In the genomic region with DNA sequence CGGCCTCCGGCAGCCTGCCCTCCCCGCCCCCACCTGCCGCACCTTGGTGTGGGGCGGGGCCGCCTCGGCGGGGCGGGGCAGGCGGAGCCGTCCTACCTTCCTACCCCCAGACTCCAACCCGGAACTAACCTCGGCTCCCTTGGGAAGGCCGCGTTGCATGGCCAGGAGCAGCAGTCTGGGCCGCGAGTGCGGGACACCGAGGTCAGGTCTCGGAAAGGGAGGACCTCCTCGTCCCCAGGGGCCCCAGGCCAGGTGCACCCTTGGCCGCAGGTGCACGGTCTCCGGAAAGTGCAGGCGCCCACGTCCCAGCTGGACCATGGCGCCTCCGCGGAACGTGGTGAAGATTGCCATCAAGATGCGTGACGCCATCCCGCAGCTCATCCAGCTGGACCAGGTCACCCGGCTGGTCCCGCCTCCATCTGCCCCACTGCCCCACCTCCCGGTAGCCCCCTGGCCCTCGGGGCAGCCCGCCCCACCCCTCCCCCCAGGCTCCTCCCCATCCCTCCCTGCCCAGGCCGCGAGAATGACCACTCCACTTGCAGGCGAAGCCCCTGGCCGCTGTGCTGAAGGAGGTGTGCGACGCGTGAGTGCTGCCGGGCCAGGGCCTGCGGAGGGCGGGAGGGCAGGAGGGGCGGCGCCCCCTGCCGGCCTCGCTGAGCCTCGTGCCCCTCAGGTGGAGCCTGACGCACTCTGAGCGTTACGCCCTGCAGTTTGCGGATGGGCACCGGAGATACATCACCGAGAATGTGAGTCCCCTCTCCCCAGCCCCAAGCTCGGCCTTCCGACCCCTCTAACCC, we compare ENCODE assay signal across 8 cellular contexts. TPM values are rescaled to one million over a fixed set of nuclear protein-coding genes. Genes with fewer than 3 reads are reported as not detected.
DNase-seq lines count a peak whose midpoint lies in the region; TF ChIP-seq lines count a peak whose summit lies in the region.

A gene with protein sequence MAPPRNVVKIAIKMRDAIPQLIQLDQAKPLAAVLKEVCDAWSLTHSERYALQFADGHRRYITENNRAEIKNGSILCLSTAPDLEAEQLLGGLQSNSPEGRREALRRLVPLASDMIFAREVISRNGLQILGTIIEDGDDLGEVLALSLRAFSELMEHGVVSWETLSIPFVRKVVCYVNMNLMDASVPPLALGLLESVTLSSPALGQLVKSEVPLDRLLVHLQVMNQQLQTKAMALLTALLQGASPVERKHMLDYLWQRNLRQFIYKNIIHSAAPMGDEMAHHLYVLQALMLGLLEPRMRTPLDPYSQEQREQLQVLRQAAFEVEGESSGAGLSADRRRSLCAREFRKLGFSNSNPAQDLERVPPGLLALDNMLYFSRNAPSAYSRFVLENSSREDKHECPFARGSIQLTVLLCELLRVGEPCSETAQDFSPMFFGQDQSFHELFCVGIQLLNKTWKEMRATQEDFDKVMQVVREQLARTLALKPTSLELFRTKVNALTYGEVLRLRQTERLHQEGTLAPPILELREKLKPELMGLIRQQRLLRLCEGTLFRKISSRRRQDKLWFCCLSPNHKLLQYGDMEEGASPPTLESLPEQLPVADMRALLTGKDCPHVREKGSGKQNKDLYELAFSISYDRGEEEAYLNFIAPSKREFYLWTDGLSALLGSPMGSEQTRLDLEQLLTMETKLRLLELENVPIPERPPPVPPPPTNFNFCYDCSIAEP (plus strand): TSS at position 121 of the 797 bp plus-strand sequence. CDS start 196 bp downstream, at position 317.

- WGBS in mesenchymal stem cell = 58% methylated on average over 55 of the region's 61 CpGs

- H3K4me3 ChIP-seq in AG09309 (ENCODE audit: control insufficient read depth, low read depth, low read length) (no peak within 1 kb of the TSS), LNCaP clone FGC (ENCODE audit: low read depth, low read length) (peak within 1 kb of the TSS; percentile 76), mesenchymal stem cell (ENCODE audit: insufficient read depth in 1 of 2, low read depth in 1 of 2, low read length in 2 of 2) (no peak within 1 kb of the TSS), HAP-1 (no peak within 1 kb of the TSS), SJCRH30 (no peak within 1 kb of the TSS)

- no peak within 1 kb of the TSS for H2AFZ ChIP-seq in mesenchymal stem cell (ENCODE audit: low read depth, low read length)

- no peak within 1 kb of the TSS for H3K18ac ChIP-seq in mesenchymal stem cell (ENCODE audit: low read depth in 1 of 2, low read length in 2 of 2)

- no peak within 1 kb of the TSS for H2BK5ac ChIP-seq in mesenchymal stem cell (ENCODE audit: low read depth, low read length, poor library complexity, severe bottlenecking)

- H3K4me1 ChIP-seq in mesenchymal stem cell (ENCODE audit: control insufficient read depth, insufficient read depth, low read depth, low read length) (peaks cover 20% of the 10 kb centered on the region), HAP-1 (no peaks in the 10 kb centered on the region), SJCRH30 (no peaks in the 10 kb centered on the region)

- DNase-seq in AG09309 (ENCODE audit: low read depth) (no peak), LNCaP clone FGC (ENCODE audit: low read depth) (no peak), ecto neural progenitor cell (ENCODE audit: low spot score) (peak; percentile 84), mesenchymal stem cell (no peak), HAP-1 (ENCODE audit: low spot score in 2 of 2) (no peak), SJCRH30 (no peak), mesenteric fat pad (ENCODE audit: low spot score) (no peak)
- DNase-seq in activated effector memory CD4-positive, alpha-beta T cell treated with anti-CD3 and anti-CD28 coated beads, Interleukin-2, amount 50 U/mL, for 16 hours = no peak

- no peak within 1 kb of the TSS for H3K4me2 ChIP-seq in mesenchymal stem cell (ENCODE audit: low read length, poor library complexity, severe bottlenecking)

- H2BK12ac ChIP-seq in mesenchymal stem cell (ENCODE audit: low read length in 2 of 2) = no peak within 1 kb of the TSS

- H3K9ac ChIP-seq in mesenchymal stem cell (ENCODE audit: low read length) = peak within 1 kb of the TSS; percentile 25

- H3K9me3 ChIP-seq in mesenchymal stem cell (ENCODE audit: control insufficient read depth, low read length) (no peaks in the 10 kb centered on the region), HAP-1 (no peaks in the 10 kb centered on the region), SJCRH30 (replicated peaks) (no peaks in the 10 kb centered on the region)

- in situ Hi-C loops in HAP-1 (cut with MboI; ENCODE audit: low sequenced_read_pairs) = no loop called here

- peak; percentile 21 for TF ChIP-seq CTCF in AG09309 (IDR thresholded peaks at IDR 0.05; ENCODE audit: control insufficient read depth, insufficient read depth, low read depth, low read length, missing control alignments)
- TF ChIP-seq CTCF in LNCaP clone FGC (IDR thresholded peaks at IDR 0.05; ENCODE audit: control insufficient read depth, extremely low read depth, insufficient read depth) = peak; percentile 94

- no peak within 1 kb of the TSS for H3K27ac ChIP-seq in mesenchymal stem cell (ENCODE audit: low read length, poor library complexity, severe bottlenecking)
- H3K27ac ChIP-seq in SJCRH30 = no peak within 1 kb of the TSS

- no peak within 1 kb of the TSS for H2BK15ac ChIP-seq in mesenchymal stem cell (ENCODE audit: low read depth, poor library complexity, severe bottlenecking)

- no peak within 1 kb of the TSS for H2AK5ac ChIP-seq in mesenchymal stem cell (ENCODE audit: low read length, severe bottlenecking)

- H3K27me3 ChIP-seq in mesenchymal stem cell (ENCODE audit: control insufficient read depth in 1 of 2, insufficient read depth in 1 of 2, low read length in 2 of 2) (no peaks in the 10 kb centered on the region), HAP-1 (ENCODE audit: low read depth) (no peaks in the 10 kb centered on the region), SJCRH30 (no peaks in the 10 kb centered on the region)

- H3K4ac ChIP-seq in mesenchymal stem cell (ENCODE audit: low read depth in 1 of 2, low read length in 2 of 2) = peak within 1 kb of the TSS in 1 of 2 experiments; percentile 41

- peaks cover 49 to 96% of the 10 kb centered on the region in 2 experiments for H3K36me3 ChIP-seq in mesenchymal stem cell (ENCODE audit: control insufficient read depth in 1 of 2, insufficient read depth in 2 of 2, low read depth in 1 of 2, low read length in 2 of 2)
- peaks cover 76% of the 10 kb centered on the region for H3K36me3 ChIP-seq in HAP-1 (replicated peaks)
- H3K36me3 ChIP-seq in SJCRH30 = peaks cover 65% of the 10 kb centered on the region

- peak within 1 kb of the TSS; percentile 46 for H4K91ac ChIP-seq in mesenchymal stem cell (ENCODE audit: low read length)

- no peak within 1 kb of the TSS for H2BK120ac ChIP-seq in mesenchymal stem cell (ENCODE audit: low read depth, low read length)

- no peak within 1 kb of the TSS for H3K23ac ChIP-seq in mesenchymal stem cell (ENCODE audit: low read length in 2 of 2)

- no peak within 1 kb of the TSS for H3K14ac ChIP-seq in mesenchymal stem cell (ENCODE audit: low read length in 2 of 2)

- peaks cover 33% of the 10 kb centered on the region for H3K79me1 ChIP-seq in mesenchymal stem cell (replicated peaks; ENCODE audit: low read length, poor library complexity, severe bottlenecking)

- peak within 1 kb of the TSS; percentile 39 for H4K8ac ChIP-seq in mesenchymal stem cell (ENCODE audit: low read length)

RNA-seq across cellular contexts. Expression of the gene that starts here (rescaled TPM):
- polyA plus RNA-seq in mesenchymal stem cell (2013, experiment 1 of 2) = 0.64 TPM
- 0.49 TPM for polyA plus RNA-seq in mesenchymal stem cell (2013, experiment 2 of 2)
- 0.84 and 1.8 TPM in 2 replicates for total RNA-seq in SJCRH30 (2014; rRNA removed; shearing (Covaris generic))
- total RNA-seq in mesenteric fat pad = 1.2 TPM
